In genomic region chr22:23070418-23071162, GRCh38 we compare ENCODE assay signal across 8 cellular contexts. TPM values are rescaled to one million over a fixed set of nuclear protein-coding genes. Genes with fewer than 3 reads are reported as not detected.
DNase-seq lines count a peak whose midpoint lies in the region; ATAC-seq, FAIRE-seq and TF ChIP-seq lines count a peak whose summit lies in the region.

GNAZ (plus strand) TSS chr22:23070519; CDS start chr22:23095696, 25,177 bp downstream.

- no peaks in the 10 kb centered on the region for H3K79me2 ChIP-seq in astrocyte (ENCODE audit: insufficient read depth, low read length)

- peaks cover 5% of the 10 kb centered on the region for H3K9me3 Mint-ChIP-seq in astrocyte (ENCODE audit: unreplicated experiment)

- no peak for TF ChIP-seq CTCF in astrocyte (IDR thresholded peaks at IDR 0.05; ENCODE audit: insufficient read depth, low read depth, low read length)

- no peak within 1 kb of the TSS for H3K27ac ChIP-seq in astrocyte (ENCODE audit: low read depth, low read length)
- no peak within 1 kb of the TSS for H3K27ac ChIP-seq in iPS-18a (ENCODE audit: low read length)

- H3K4me2 ChIP-seq in astrocyte (ENCODE audit: low read length), result peak within 1 kb of the TSS; percentile 87

- ATAC-seq in GM21381 (IDR thresholded peaks at IDR 0.05; ENCODE audit: unreplicated experiment) (peak; percentile 24), GM18870 (IDR thresholded peaks at IDR 0.05; ENCODE audit: unreplicated experiment) (no peak)

- H3K4me3 Mint-ChIP-seq in astrocyte (ENCODE audit: unreplicated experiment), result peak within 1 kb of the TSS; percentile 86

- H3K27me3 ChIP-seq in astrocyte (ENCODE audit: insufficient read depth, low read length) (peaks cover 4% of the 10 kb centered on the region), iPS-18a (ENCODE audit: control insufficient read depth, insufficient read depth, low read length) (peaks cover 39% of the 10 kb centered on the region)

- peak; percentile 48 for DNase-seq in COLO668 (lab: John Stamatoyannopoulos, UW; ENCODE audit: unreplicated experiment)
- DNase-seq in NCI-H748 treated with DMSO at 0.1 percent for 48 hours (lab: John Stamatoyannopoulos, UW), result peak; percentile 4
- DNase-seq in astrocyte (ENCODE audit: low read depth), result no peak
- no peak for DNase-seq in skeletal muscle cell (ENCODE audit: low read depth)
- DNase-seq in KBM-7, result no peak

- H3K36me3 ChIP-seq in astrocyte (ENCODE audit: insufficient read depth, low read length) (no peaks in the 10 kb centered on the region), iPS-18a (ENCODE audit: control insufficient read depth, low read depth, low read length) (no peaks in the 10 kb centered on the region)

- FAIRE-seq in astrocyte (lab: Jason Lieb, UNC), result no peak

- peak within 1 kb of the TSS; percentile 58 for H3K4me3 ChIP-seq in astrocyte (ENCODE audit: insufficient read depth, low read depth, low read length)
- peak within 1 kb of the TSS; percentile 67 for H3K4me3 ChIP-seq in iPS-18a (ENCODE audit: low read length)
- H3K4me3 ChIP-seq in skeletal muscle cell (ENCODE audit: low read depth, low read length), result peak within 1 kb of the TSS; percentile 55

- H3K36me3 Mint-ChIP-seq in astrocyte (ENCODE audit: low read depth, unreplicated experiment), result no peaks in the 10 kb centered on the region

- in situ Hi-C loops in KBM-7 (cut with MboI; ENCODE audit: low pct_unique_long_range_greater_than_20kb, low sequenced_read_pairs), result no loop called here

- peak within 1 kb of the TSS; percentile 68 for H3K9ac ChIP-seq in astrocyte (ENCODE audit: low read length)
- H3K9ac ChIP-seq in iPS-18a (ENCODE audit: low read length), result peak within 1 kb of the TSS; percentile 48

- peak within 1 kb of the TSS; percentile 67 for H2AFZ ChIP-seq in astrocyte (ENCODE audit: low read depth, low read length)

- H4K20me1 ChIP-seq in astrocyte (ENCODE audit: insufficient read depth, low read length), result peaks cover 19% of the 10 kb centered on the region

- H3K4me1 ChIP-seq in astrocyte (ENCODE audit: insufficient read depth, low read length), result peaks cover 13% of the 10 kb centered on the region
- peaks cover 10% of the 10 kb centered on the region for H3K4me1 ChIP-seq in iPS-18a (ENCODE audit: control insufficient read depth, low read depth, low read length)

- H3K27ac Mint-ChIP-seq in astrocyte (ENCODE audit: unreplicated experiment), result no peak within 1 kb of the TSS

- no peaks in the 10 kb centered on the region for H3K9me3 ChIP-seq in astrocyte (ENCODE audit: insufficient read depth, low read depth, low read length)
- no peaks in the 10 kb centered on the region for H3K9me3 ChIP-seq in iPS-18a (ENCODE audit: control insufficient read depth, low read depth, low read length)

- peaks cover 73% of the 10 kb centered on the region for H3K27me3 Mint-ChIP-seq in astrocyte (ENCODE audit: low read depth, unreplicated experiment)

- H3K4me1 Mint-ChIP-seq in astrocyte (ENCODE audit: low read depth, unreplicated experiment), result peaks cover 6% of the 10 kb centered on the region

RNA-seq across cellular contexts. Expression of gene GNAZ, which starts in this region (rescaled TPM):
- total RNA-seq in astrocyte, result 0.96 and 1.1 TPM in 2 replicates

Comparison
In these comparisons a context has a peak if more than half of its experiments do, and no peak if none do; other contexts are left out.
1. DNase-seq: peak in COLO668 (single experiment) and NCI-H748 treated with DMSO at 0.1 percent for 48 hours (single experiment); none in astrocyte (single experiment), skeletal muscle cell (single experiment) and KBM-7 (single experiment).
2. Peak in every context shown above with its lines, with median percentiles within 50 percentile points of each other: H3K4me3 ChIP-seq.